ENCODE assay signal across 9 cellular contexts in the genomic region with DNA sequence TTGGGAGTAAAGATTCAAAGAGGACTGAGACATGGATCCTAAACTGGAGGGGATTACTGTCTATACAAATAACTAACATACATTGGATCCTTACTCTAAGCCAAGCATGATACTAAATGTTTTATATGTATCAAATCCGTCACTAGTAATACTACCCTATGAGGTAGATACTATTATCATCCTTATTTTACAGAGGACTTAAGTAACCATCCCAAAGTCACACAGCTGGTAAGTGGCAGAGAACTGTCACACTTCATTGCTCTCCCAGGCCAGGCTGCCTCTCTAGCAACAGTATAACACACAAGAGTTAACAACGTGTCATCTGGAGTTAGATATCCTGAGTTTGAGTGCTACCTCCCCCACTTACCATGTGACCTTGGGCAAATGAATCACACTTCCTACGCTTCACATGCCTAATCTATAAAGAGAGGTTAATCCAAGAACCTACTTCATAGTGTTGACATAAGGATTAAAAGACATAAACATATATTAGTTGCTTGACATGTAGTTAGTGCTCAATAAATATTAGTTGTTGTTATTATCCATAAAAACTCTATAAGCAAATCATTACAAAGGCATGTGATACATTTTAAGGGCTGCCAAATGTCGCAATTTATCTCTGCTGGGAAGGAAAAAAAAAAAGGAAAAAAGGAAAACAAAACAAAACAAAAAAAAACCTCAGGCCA.
A peak's percentile ranks its signal among the peaks of the same experiment; 100 is the strongest.
DNase-seq lines count a peak whose midpoint lies in the region; ATAC-seq and TF ChIP-seq lines count a peak whose summit lies in the region.
"Had no signal": no experiment of that assay in that cellular context is flagged by ENCODE, and none has a peak within 500 bp of the region (broad histone marks: within the 10 kb centered on the region; RNA-seq: fewer than 3 reads in every experiment).

No MANE protein-coding gene starts in this region.

- peaks cover 26% of the 10 kb centered on the region for H3K4me1 Mint-ChIP-seq in nephron

- TF ChIP-seq CTCF in cardiac fibroblast (IDR thresholded peaks at IDR 0.05; ENCODE audit: low read depth, low read length), result no peak
- no peak for TF ChIP-seq CTCF in nephron (IDR thresholded peaks at IDR 0.05; ENCODE audit: unreplicated experiment in 3 of 3)

- DNase-seq in DMS53 treated with DMSO at 0.1 percent for 48 hours (lab: John Stamatoyannopoulos, UW; ENCODE audit: unreplicated experiment) (peak; percentile 97), MV-4-11 (lab: John Stamatoyannopoulos, UW) (peak; percentile 17), cardiac fibroblast (ENCODE audit: low read depth in 2 of 2) (peak; percentile 74 to 87), NCI-H1694 (lab: John Stamatoyannopoulos, UW) (no peak), GF-D8 (lab: John Stamatoyannopoulos, UW) (no peak)
- no peak for DNase-seq in activated CD4-positive, alpha-beta T cell treated with anti-CD3 and anti-CD28 coated beads, Interleukin-2, amount 50 U/mL, for 1 hour

- H3K9me3 Mint-ChIP-seq in nephron, result no peaks in the 10 kb centered on the region

- no peaks in the 10 kb centered on the region for H3K36me3 Mint-ChIP-seq in nephron (ENCODE audit: low read depth)

- no peak for ATAC-seq in HG03045 (IDR thresholded peaks at IDR 0.05; ENCODE audit: unreplicated experiment)
- ATAC-seq: body of pancreas had no signal

- H3K27ac Mint-ChIP-seq in nephron, result peak overlapping the region; percentile 81 to 84 (median 83)

- no peak overlapping the region for H3K4me3 Mint-ChIP-seq in nephron

- peaks cover 8% of the 10 kb centered on the region for H3K27me3 Mint-ChIP-seq in nephron (ENCODE audit: low read depth)

- no peak overlapping the region for H3K4me3 ChIP-seq in cardiac fibroblast (replicated peaks in 1 of 2; ENCODE audit: low read depth in 2 of 2, low read length in 2 of 2)
- H3K4me3 ChIP-seq: body of pancreas had no signal

Comparison
In these comparisons a context has a peak if more than half of its experiments do, and no peak if none do; other contexts are left out.
1. DNase-seq: peak in DMS53 treated with DMSO at 0.1 percent for 48 hours (single experiment), MV-4-11 (single experiment) and cardiac fibroblast (2 of 2); none in NCI-H1694 (single experiment), GF-D8 (single experiment) and activated CD4-positive, alpha-beta T cell treated with anti-CD3 and anti-CD28 coated beads, Interleukin-2, amount 50 U/mL, for 1 hour (single experiment).